8 cellular contexts compared by ENCODE assay signal in genomic region chr21:14773777-14774345, GRCh38.
A peak's percentile ranks its signal among the peaks of the same experiment; 100 is the strongest.
DNase-seq lines count a peak whose midpoint lies in the region; ATAC-seq, FAIRE-seq and TF ChIP-seq lines count a peak whose summit lies in the region.

No MANE protein-coding gene starts in this region.

- H3K4me1 ChIP-seq in K562 (replicated peaks in 1 of 2; ENCODE audit: control insufficient read depth in 2 of 2, insufficient read depth in 2 of 2, low read length in 2 of 2) (peaks cover 0 to 18% of the 10 kb centered on the region in 2 experiments; a peak in 3 of 5 replicates), right lobe of liver (no peaks in the 10 kb centered on the region), ovary (ENCODE audit: insufficient read depth) (no peaks in the 10 kb centered on the region)

- H3K27ac ChIP-seq in K562 (ENCODE audit: extremely low read depth, low read depth, low read length) (no peak overlapping the region; the same call in 2 of the 3 replicates), right lobe of liver (no peak overlapping the region), ovary (no peak overlapping the region)

- TF ChIP-seq CTCF in K562 (IDR thresholded peaks at IDR 0.05 in 2 of 3, conservative IDR thresholded peaks at IDR 0.05 in 1 of 3; ENCODE audit: insufficient read depth in 2 of 3, low read depth in 1 of 3, low read length in 3 of 3) (peak; percentile 71 to 91 (median 79)), right lobe of liver (IDR thresholded peaks at IDR 0.05) (peak; percentile 50 to 74 (median 64)), ovary (IDR thresholded peaks at IDR 0.05) (no peak)

- TF ChIP-seq POLR2A in K562 (conservative IDR thresholded peaks at IDR 0.05) = no peak
- TF ChIP-seq POLR2A in right lobe of liver (IDR thresholded peaks at IDR 0.05) = no peak
- TF ChIP-seq POLR2A in ovary (IDR thresholded peaks at IDR 0.05) = no peak

- BruUV-seq in K562 (replicated peaks; lab: Mats Ljungman, UMichigan) = no TSS peak

- DNase-seq in CMK (ENCODE audit: low read depth) (peak; percentile 60), HTR-8/SVneo (ENCODE audit: insufficient read length, low spot score) (peak; percentile 9), T-helper 9 cell (peak; percentile 47), K562 (ENCODE audit: extremely low read depth in 1 of 4, low spot score in 3 of 4) (peak; percentile 68 to 90 (median 74)), right lobe of liver (peak in 2 of 3 donors; percentile 38 to 53), ovary (no peak)
- DNase-seq in stimulated activated CD8-positive, alpha-beta memory T cell treated with anti-CD3 and anti-CD28 coated beads, Interleukin-4, amount 100 ng/mL, for 48 hours = peak; percentile 71

- in situ Hi-C loops in K562 (cut with MboI) = no loop called here

- CTCF ChIA-PET in K562 (lab: Yijun Ruan, JAX; ENCODE audit: low intra/inter-chr PET ratio) = interaction anchor here (0.7 to 2.4 kb wide), 3 partner anchors 370 to 467 kb away, joined by 3 to 15 read pairs (median 4); no protein-coding TSS in a partner anchor

- no peaks in the 10 kb centered on the region for H3K79me2 ChIP-seq in K562 (ENCODE audit: control insufficient read depth, insufficient read depth, low read length)

- ATAC-seq in K562 (peak; percentile 95), right lobe of liver (peak; percentile 66 to 81 (median 75)), GM21717 (IDR thresholded peaks at IDR 0.05; ENCODE audit: unreplicated experiment) (no peak)

- no peak overlapping the region for H3K4me2 ChIP-seq in K562 (ENCODE audit: insufficient read depth, low read length)

- H3K9ac ChIP-seq in K562 (ENCODE audit: insufficient read depth in 1 of 2, low read depth in 2 of 2, low read length in 2 of 2) = no peak overlapping the region

- intact Hi-C loops in K562 (cut with micrococcal nuclease) = loop anchor here (2.0 to 5.0 kb wide), 4 partner anchors 37 to 517 kb away; no protein-coding TSS in a partner anchor
- intact Hi-C loops in right lobe of liver (cut with DNase I) = no loop called here
- intact Hi-C loops in ovary (cut with DNase I) = no loop called here

- H3K27me3 ChIP-seq in K562 (ENCODE audit: control insufficient read depth in 2 of 2, insufficient read depth in 2 of 2, low read length in 2 of 2) (no peaks in the 10 kb centered on the region), right lobe of liver (no peaks in the 10 kb centered on the region), ovary (no peaks in the 10 kb centered on the region)

- WGBS in K562 (ENCODE audit: insufficient coverage, low coverage, missing lambda C conversion rate) = 14% methylated on average over 5 of the region's 5 CpGs
- 34% methylated on average over 5 of the region's 5 CpGs for WGBS in right lobe of liver (ENCODE audit: insufficient coverage, low coverage, low lambda C conversion rate, missing lambda C conversion rate)
- WGBS in ovary, 3 donors = 35 to 41% (median 38%) methylated on average over 5 of the region's 5 CpGs

- POLR2A ChIA-PET in K562 (lab: Yijun Ruan, JAX) = interaction anchor here (0.5 to 1.2 kb wide), 2 partner anchors 11 to 1536 kb away, joined by 3 to 7 read pairs; no protein-coding TSS in a partner anchor

- H3K9me1 ChIP-seq in K562 (ENCODE audit: control insufficient read depth, insufficient read depth, low read length) = no peaks in the 10 kb centered on the region

- H3K36me3 ChIP-seq in K562 (ENCODE audit: control insufficient read depth, insufficient read depth, low read length) (no peaks in the 10 kb centered on the region), right lobe of liver (no peaks in the 10 kb centered on the region), ovary (no peaks in the 10 kb centered on the region)

- no peaks in the 10 kb centered on the region for H4K20me1 ChIP-seq in K562 (replicated peaks; ENCODE audit: control insufficient read depth, insufficient read depth, low read length)

- H3K4me3 ChIP-seq in K562 (no peak overlapping the region), right lobe of liver (no peak overlapping the region), ovary (no peak overlapping the region)

- H3K9me3 ChIP-seq in K562 (replicated peaks; ENCODE audit: control insufficient read depth, insufficient read depth, low read depth, low read length) = peaks cover 2% of the 10 kb centered on the region
- no peaks in the 10 kb centered on the region for H3K9me3 ChIP-seq in right lobe of liver
- no peaks in the 10 kb centered on the region for H3K9me3 ChIP-seq in ovary

- TF ChIP-seq EP300 in K562 (IDR thresholded peaks at IDR 0.05; ENCODE audit: low read length) (0 out of 2 replicates have a peak, but pooled peaks have one; percentile 47), ovary (IDR thresholded peaks at IDR 0.05) (no peak)

- peak overlapping the region; percentile 62 for H2AFZ ChIP-seq in K562 (ENCODE audit: low read depth, low read length)

- FAIRE-seq in HTR-8/SVneo (lab: Jason Lieb, UNC) = no peak
- FAIRE-seq in K562 (lab: Jason Lieb, UNC) = peak; percentile 92

- peak; percentile 87 to 93 for TF ChIP-seq RAD21 in K562 (CRISPR knock-in tag; conservative IDR thresholded peaks at IDR 0.05 in 1 of 2, IDR thresholded peaks at IDR 0.05 in 1 of 2)

TF ChIP-seq in K562, 482 proteins besides CTCF, POLR2A, EP300 and RAD21 (continues in another document):
- no peak for TF ChIP-seq ZNF165 (CRISPR knock-in tag; IDR thresholded peaks at IDR 0.05; ENCODE audit: borderline replicate concordance)
- TF ChIP-seq, protein P1, sequence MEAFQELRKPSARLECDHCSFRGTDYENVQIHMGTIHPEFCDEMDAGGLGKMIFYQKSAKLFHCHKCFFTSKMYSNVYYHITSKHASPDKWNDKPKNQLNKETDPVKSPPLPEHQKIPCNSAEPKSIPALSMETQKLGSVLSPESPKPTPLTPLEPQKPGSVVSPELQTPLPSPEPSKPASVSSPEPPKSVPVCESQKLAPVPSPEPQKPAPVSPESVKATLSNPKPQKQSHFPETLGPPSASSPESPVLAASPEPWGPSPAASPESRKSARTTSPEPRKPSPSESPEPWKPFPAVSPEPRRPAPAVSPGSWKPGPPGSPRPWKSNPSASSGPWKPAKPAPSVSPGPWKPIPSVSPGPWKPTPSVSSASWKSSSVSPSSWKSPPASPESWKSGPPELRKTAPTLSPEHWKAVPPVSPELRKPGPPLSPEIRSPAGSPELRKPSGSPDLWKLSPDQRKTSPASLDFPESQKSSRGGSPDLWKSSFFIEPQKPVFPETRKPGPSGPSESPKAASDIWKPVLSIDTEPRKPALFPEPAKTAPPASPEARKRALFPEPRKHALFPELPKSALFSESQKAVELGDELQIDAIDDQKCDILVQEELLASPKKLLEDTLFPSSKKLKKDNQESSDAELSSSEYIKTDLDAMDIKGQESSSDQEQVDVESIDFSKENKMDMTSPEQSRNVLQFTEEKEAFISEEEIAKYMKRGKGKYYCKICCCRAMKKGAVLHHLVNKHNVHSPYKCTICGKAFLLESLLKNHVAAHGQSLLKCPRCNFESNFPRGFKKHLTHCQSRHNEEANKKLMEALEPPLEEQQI (IDR thresholded peaks at IDR 0.05) = peak; percentile 46; the same call in 1 of the 2 replicates
- 0 out of 2 replicates have a peak, but pooled peaks have one; percentile 14 for TF ChIP-seq SMAD4 (CRISPR knock-in tag; conservative IDR thresholded peaks at IDR 0.05)
- TF ChIP-seq ZMIZ1 (IDR thresholded peaks at IDR 0.05; ENCODE audit: low read depth in 2 of 2, low read length in 2 of 2) = 0 out of 4 replicates have a peak, but pooled peaks of 1 of the 2 experiments have one; percentile 25
- TF ChIP-seq CXXC5 (CRISPR knock-in tag; IDR thresholded peaks at IDR 0.05) = peak; percentile 45; the same call in 1 of the 2 replicates
- TF ChIP-seq, protein P2, sequence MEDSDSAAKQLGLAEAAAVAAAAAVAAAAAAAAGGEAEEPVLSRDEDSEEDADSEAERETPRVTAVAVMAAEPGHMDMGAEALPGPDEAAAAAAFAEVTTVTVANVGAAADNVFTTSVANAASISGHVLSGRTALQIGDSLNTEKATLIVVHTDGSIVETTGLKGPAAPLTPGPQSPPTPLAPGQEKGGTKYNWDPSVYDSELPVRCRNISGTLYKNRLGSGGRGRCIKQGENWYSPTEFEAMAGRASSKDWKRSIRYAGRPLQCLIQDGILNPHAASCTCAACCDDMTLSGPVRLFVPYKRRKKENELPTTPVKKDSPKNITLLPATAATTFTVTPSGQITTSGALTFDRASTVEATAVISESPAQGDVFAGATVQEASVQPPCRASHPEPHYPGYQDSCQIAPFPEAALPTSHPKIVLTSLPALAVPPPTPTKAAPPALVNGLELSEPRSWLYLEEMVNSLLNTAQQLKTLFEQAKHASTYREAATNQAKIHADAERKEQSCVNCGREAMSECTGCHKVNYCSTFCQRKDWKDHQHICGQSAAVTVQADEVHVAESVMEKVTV (CRISPR knock-in tag; IDR thresholded peaks at IDR 0.05) = peak; percentile 88

Comparison
In these comparisons a context has a peak if more than half of its experiments do, and no peak if none do; other contexts are left out.
1. DNase-seq: peak in CMK (single experiment), HTR-8/SVneo (single experiment), T-helper 9 cell (single experiment), K562 (4 of 4), right lobe of liver (2 of 3) and stimulated activated CD8-positive, alpha-beta memory T cell treated with anti-CD3 and anti-CD28 coated beads, Interleukin-4, amount 100 ng/mL, for 48 hours (single experiment); none in ovary (0 of 5).
2. CTCF ChIP-seq: peak in K562 (3 of 3) and right lobe of liver (4 of 4); none in ovary (0 of 3).